In genomic region chr20:1343446-1344124, GRCh38 we compare ENCODE assay signal across 7 cellular contexts. TPM values are rescaled to one million over a fixed set of nuclear protein-coding genes. Genes with fewer than 3 reads are reported as not detected.
DNase-seq lines count a peak whose midpoint lies in the region; ATAC-seq and TF ChIP-seq lines count a peak whose summit lies in the region.
"Not testable (repeated sequence)": the region's sequence is repeated elsewhere in the genome, so short reads cannot be mapped to it uniquely, and the experiment has no call there.

No MANE protein-coding gene starts in this region.

- H2BK5ac ChIP-seq in IMR-90 (ENCODE audit: low read depth, low read length, poor library complexity, severe bottlenecking) = peak overlapping the region; percentile 72

- H3K4me1 ChIP-seq in IMR-90 (ENCODE audit: control insufficient read depth, insufficient read depth, low read length) = peaks cover 16% of the 10 kb centered on the region
- H3K4me1 ChIP-seq in foreskin keratinocyte, neural progenitor cell: not testable (repeated sequence)

- not testable (repeated sequence) for H2AK5ac ChIP-seq in IMR-90 (ENCODE audit: low read depth, low read length)

- H3K27ac Mint-ChIP-seq in T-helper 2 cell treated with Interferon-gamma antibody and Interleukin-4, amounts not matched to agents 5 μg/mL and 100 μg/mL, for 36 hours; neural progenitor cell: not testable (repeated sequence)
- H3K27ac Mint-ChIP-seq in activated T-cell treated with anti-CD3 and anti-CD28 coated beads, Interleukin-2, amount 50 U/mL, for 24 hours = peak overlapping the region; percentile 38

- H3K4me3 Mint-ChIP-seq in T-helper 2 cell treated with Interferon-gamma antibody and Interleukin-4, amounts not matched to agents 5 μg/mL and 100 μg/mL, for 36 hours; activated T-cell treated with anti-CD3 and anti-CD28 coated beads, Interleukin-2, amount 50 U/mL, for 24 hours; neural progenitor cell: not testable (repeated sequence)

- not testable (repeated sequence) for TF ChIP-seq POLR2A in IMR-90 (IDR thresholded peaks at IDR 0.05; ENCODE audit: low read depth, low read length)

- intact Hi-C loops in IMR-90 (cut with micrococcal nuclease) = not testable (repeated sequence)

- WGBS in IMR-90 (ENCODE audit: extremely low coverage in 2 of 2, insufficient read length in 1 of 2), 2 experiments = 87% methylated on average over 3 of the region's 8 CpGs; no CpG with 5 or more reads in 1 of the 2 experiments

- H3K14ac ChIP-seq in IMR-90 (replicated peaks; ENCODE audit: low read depth, low read length) = not testable (repeated sequence)

- peak; percentile 40; the same call in 1 of the 2 replicates for ATAC-seq in IMR-90 (ENCODE audit: low read depth)
- not testable (repeated sequence) for ATAC-seq in foreskin keratinocyte

- H2BK20ac ChIP-seq in IMR-90 (ENCODE audit: low read depth, low read length) = not testable (repeated sequence)

- not testable (repeated sequence) for H3K9ac ChIP-seq in IMR-90 (ENCODE audit: low read depth, low read length); neural progenitor cell

- H3K4ac ChIP-seq in IMR-90 (ENCODE audit: low read depth, low read length) = not testable (repeated sequence)

- not testable (repeated sequence) for H3K9me3 ChIP-seq in IMR-90 (ENCODE audit: control insufficient read depth, insufficient read depth, low read length); neural progenitor cell (ENCODE audit: low read depth)

- H4K8ac ChIP-seq in IMR-90 (ENCODE audit: low read depth in 2 of 2, low read length in 2 of 2) = not testable (repeated sequence)

- H3K27ac ChIP-seq in IMR-90 (ENCODE audit: insufficient read depth, low read length); foreskin keratinocyte; neural progenitor cell: not testable (repeated sequence)

- H3K36me3 Mint-ChIP-seq in T-helper 2 cell treated with Interferon-gamma antibody and Interleukin-4, amounts not matched to agents 5 μg/mL and 100 μg/mL, for 36 hours (ENCODE audit: low read depth) = peaks cover 27% of the 10 kb centered on the region
- peaks cover 10% of the 10 kb centered on the region for H3K36me3 Mint-ChIP-seq in activated T-cell treated with anti-CD3 and anti-CD28 coated beads, Interleukin-2, amount 50 U/mL, for 24 hours (ENCODE audit: low read depth)
- H3K36me3 Mint-ChIP-seq in neural progenitor cell = peaks cover 22% of the 10 kb centered on the region

- not testable (repeated sequence) for H3K4me2 ChIP-seq in IMR-90 (ENCODE audit: low read depth, low read length); neural progenitor cell

- not testable (repeated sequence) for H4K20me1 ChIP-seq in IMR-90 (ENCODE audit: insufficient read depth, low read length); neural progenitor cell (ENCODE audit: low read depth)

- POLR2A ChIA-PET in IMR-90 (lab: Charles Lee; ENCODE audit: unreplicated experiment) = not testable (repeated sequence)

- peaks cover 23% of the 10 kb centered on the region for H3K4me1 Mint-ChIP-seq in T-helper 2 cell treated with Interferon-gamma antibody and Interleukin-4, amounts not matched to agents 5 μg/mL and 100 μg/mL, for 36 hours (ENCODE audit: low read depth)
- peaks cover 25% of the 10 kb centered on the region for H3K4me1 Mint-ChIP-seq in activated T-cell treated with anti-CD3 and anti-CD28 coated beads, Interleukin-2, amount 50 U/mL, for 24 hours (ENCODE audit: low read depth)
- H3K4me1 Mint-ChIP-seq in neural progenitor cell = not testable (repeated sequence)

- BruUV-seq in IMR-90 (replicated peaks; lab: Mats Ljungman, UMichigan) = not testable (repeated sequence)

- H3K4me3 ChIP-seq in IMR-90 (ENCODE audit: insufficient read depth, low read depth, low read length); neural progenitor cell: not testable (repeated sequence)

- not testable (repeated sequence) for H2BK120ac ChIP-seq in IMR-90 (ENCODE audit: low read depth, low read length)

- CTCF ChIA-PET in IMR-90 (lab: Yijun Ruan, JAX) = interaction anchor here (1.4 kb wide), 1 partner anchor 28 kb away, joined by 3 read pairs; no protein-coding TSS in a partner anchor

- H3K9me1 ChIP-seq in IMR-90 (ENCODE audit: insufficient read depth, low read length) = peaks cover 21% of the 10 kb centered on the region

- H3K27me3 Mint-ChIP-seq in T-helper 2 cell treated with Interferon-gamma antibody and Interleukin-4, amounts not matched to agents 5 μg/mL and 100 μg/mL, for 36 hours (ENCODE audit: low read depth); activated T-cell treated with anti-CD3 and anti-CD28 coated beads, Interleukin-2, amount 50 U/mL, for 24 hours; neural progenitor cell (ENCODE audit: insufficient read depth, low read depth): not testable (repeated sequence)

- H3K18ac ChIP-seq in IMR-90 (ENCODE audit: low read depth, low read length) = peak overlapping the region; percentile 64; the same call in 1 of the 2 replicates

- H3K36me3 ChIP-seq in IMR-90 (ENCODE audit: control insufficient read depth, insufficient read depth, low read length); neural progenitor cell: not testable (repeated sequence)

- not testable (repeated sequence) for H2BK15ac ChIP-seq in IMR-90 (ENCODE audit: low read depth, low read length)

- not testable (repeated sequence) for H3K56ac ChIP-seq in IMR-90 (ENCODE audit: extremely low read depth, insufficient read depth, low read length)

- not testable (repeated sequence) for H2AFZ ChIP-seq in IMR-90 (replicated peaks; ENCODE audit: low read length, poor library complexity); neural progenitor cell (replicated peaks)

- not testable (repeated sequence) for TF ChIP-seq RAD21 in IMR-90 (IDR thresholded peaks at IDR 0.05; ENCODE audit: low read length)

- H4K91ac ChIP-seq in IMR-90 (ENCODE audit: insufficient read depth, low read depth, low read length) = not testable (repeated sequence)

- in situ Hi-C loops in IMR-90 (cut with MboI; ENCODE audit: low sequenced_read_pairs) = loop anchor here (25.0 kb wide), 1 partner anchor 494 kb away; no protein-coding TSS in a partner anchor

- peaks cover 0 to 40% of the 10 kb centered on the region in 2 experiments; a peak in 2 of 4 replicates for H3K79me1 ChIP-seq in IMR-90 (ENCODE audit: low read depth in 1 of 2, low read length in 2 of 2)

- H3K79me2 ChIP-seq in neural progenitor cell (ENCODE audit: low read depth) = not testable (repeated sequence)

- H3F3A ChIP-seq in neural progenitor cell (ENCODE audit: low read depth) = not testable (repeated sequence)

- peaks cover 19% of the 10 kb centered on the region for H3K9me3 Mint-ChIP-seq in T-helper 2 cell treated with Interferon-gamma antibody and Interleukin-4, amounts not matched to agents 5 μg/mL and 100 μg/mL, for 36 hours
- peaks cover 12% of the 10 kb centered on the region for H3K9me3 Mint-ChIP-seq in activated T-cell treated with anti-CD3 and anti-CD28 coated beads, Interleukin-2, amount 50 U/mL, for 24 hours
- peaks cover 17% of the 10 kb centered on the region for H3K9me3 Mint-ChIP-seq in neural progenitor cell

- not testable (repeated sequence) for H4K5ac ChIP-seq in IMR-90 (ENCODE audit: low read depth, low read length)

- not testable (repeated sequence) for H3K27me3 ChIP-seq in IMR-90 (ENCODE audit: control insufficient read depth, insufficient read depth, low read length); foreskin keratinocyte; neural progenitor cell

- dilution Hi-C loops in IMR-90 (cut with HindIII; ENCODE audit: low sequenced_read_pairs, unreplicated experiment) = not testable (repeated sequence)

- H3K23ac ChIP-seq in IMR-90 (ENCODE audit: low read depth, low read length) = not testable (repeated sequence)

- not testable (repeated sequence) for H2AK9ac ChIP-seq in IMR-90 (replicated peaks; ENCODE audit: low read depth, low read length, poor library complexity)

- DNase-seq in ELR (ENCODE audit: low read depth) (peak; percentile 62), dermis blood vessel endothelial cell (peak; percentile 38)
- DNase-seq in IMR-90; activated T-cell treated with anti-CD3 and anti-CD28 coated beads, Interleukin-2, amount 50 U/mL, for 24 hours; foreskin keratinocyte; neural progenitor cell (ENCODE audit: low spot score): not testable (repeated sequence)
- peak; percentile 2 for DNase-seq in T-helper 2 cell treated with Interferon-gamma antibody and Interleukin-4, amounts not matched to agents 5 μg/mL and 100 μg/mL, for 36 hours (ENCODE audit: low spot score)

- TF ChIP-seq CTCF in IMR-90 (conservative IDR thresholded peaks at IDR 0.05; ENCODE audit: low read depth, low read length) (0 out of 2 replicates have a peak, but pooled peaks have one; percentile 1), foreskin keratinocyte (conservative IDR thresholded peaks at IDR 0.05) (peak; percentile 16), neural progenitor cell (IDR thresholded peaks at IDR 0.05) (peak; percentile 32)

RNA-seq across cellular contexts. Expression of gene SDCBP2, which starts 14.6 kb away (rescaled TPM):
- 0.54 and 0.83 TPM in 2 replicates for total RNA-seq in IMR-90 (2012; rRNA removed)
- 1.3 TPM in 2 replicates for polyA plus RNA-seq in IMR-90 (2012; rRNA removed)
- 1.5 and 1.6 TPM in 2 replicates for polyA plus RNA-seq in IMR-90 (2012; cell fraction: cytosol; rRNA removed)
- 2.5 and 4.1 TPM in 2 replicates for polyA plus RNA-seq in IMR-90 (2012; cell fraction: nucleus; rRNA removed; ENCODE audit: low replicate concordance)
- total RNA-seq in dermis blood vessel endothelial cell = 4.6 and 6.0 TPM in 2 replicates
- 2.9 and 5.3 TPM in 2 replicates for total RNA-seq in foreskin keratinocyte
- polyA plus RNA-seq in foreskin keratinocyte = 3.8 and 6.3 TPM in 2 replicates
- total RNA-seq in neural progenitor cell (ENCODE audit: low replicate concordance) = 1.6 and 6.6 TPM in 2 replicates

RNA-seq across cellular contexts. Expression of gene FKBP1A, which starts 49.3 kb away (rescaled TPM):
- 91.9 and 120 TPM in 2 replicates for total RNA-seq in IMR-90 (2012; rRNA removed)
- 513 and 528 TPM in 2 replicates for polyA plus RNA-seq in IMR-90 (2012; rRNA removed)
- 250 and 846 TPM in 2 replicates for polyA plus RNA-seq in IMR-90 (2012; cell fraction: cytosol; rRNA removed)
- polyA plus RNA-seq in IMR-90 (2012; cell fraction: nucleus; rRNA removed; ENCODE audit: low replicate concordance) = 45.1 and 159 TPM in 2 replicates
- 269 and 390 TPM in 2 replicates for total RNA-seq in dermis blood vessel endothelial cell
- total RNA-seq in foreskin keratinocyte = 316 and 364 TPM in 2 replicates
- 526 and 553 TPM in 2 replicates for polyA plus RNA-seq in foreskin keratinocyte
- total RNA-seq in neural progenitor cell (ENCODE audit: low replicate concordance) = 128 and 135 TPM in 2 replicates
